10 cellular contexts compared by ENCODE assay signal in the genomic region with DNA sequence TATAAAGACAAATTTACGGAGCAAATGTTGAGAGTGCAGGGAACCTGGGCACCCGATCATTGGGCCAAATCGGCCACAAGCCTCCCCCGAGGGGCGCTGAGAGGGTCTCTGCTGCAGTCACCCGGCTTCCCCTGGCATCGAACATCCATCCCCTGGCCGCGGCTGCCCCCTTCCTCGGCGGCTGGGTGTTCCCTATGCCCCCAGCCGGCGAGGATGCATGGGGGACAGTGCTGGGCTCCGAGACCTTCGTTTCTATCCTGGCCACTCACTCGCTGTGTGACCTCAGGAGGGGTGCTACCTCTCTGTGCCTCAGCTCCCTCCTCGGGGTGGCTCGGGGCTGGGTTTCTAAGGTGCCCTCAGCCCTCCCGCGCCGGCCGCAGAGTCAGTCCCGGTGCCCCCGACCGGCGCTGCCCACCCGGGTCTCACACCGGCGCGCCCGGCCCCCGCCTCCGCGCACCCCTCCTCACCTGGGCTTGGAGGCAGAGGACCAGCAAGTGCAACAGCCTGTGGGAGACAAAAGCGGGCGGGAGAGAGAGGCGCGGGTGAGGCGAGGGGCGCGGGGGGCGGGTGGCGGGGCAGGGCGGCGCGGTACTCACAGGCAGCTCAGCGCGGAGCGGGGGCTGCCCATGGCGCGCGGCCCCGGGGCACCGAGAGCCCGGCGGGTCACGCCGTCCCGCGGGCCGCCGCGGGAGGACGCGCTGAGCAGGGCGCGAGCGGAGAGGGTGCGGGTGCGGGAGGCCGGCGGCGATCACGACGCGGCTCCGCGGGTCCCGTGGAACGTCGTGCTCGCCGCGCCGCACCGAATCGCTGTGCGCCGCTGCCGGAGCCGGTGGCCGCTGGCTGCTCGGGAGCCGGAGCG. TPM values are rescaled to one million over a fixed set of nuclear protein-coding genes. Genes with fewer than 3 reads are reported as not detected.
A peak's percentile ranks its signal among the peaks of the same experiment; 100 is the strongest.
DNase-seq lines count a peak whose midpoint lies in the region; ATAC-seq, FAIRE-seq and TF ChIP-seq lines count a peak whose summit lies in the region.
"Had no signal": no experiment of that assay in that cellular context is flagged by ENCODE, and none has a peak within 500 bp of the region (broad histone marks: within the 10 kb centered on the region; RNA-seq: fewer than 3 reads in every experiment).

A gene with protein sequence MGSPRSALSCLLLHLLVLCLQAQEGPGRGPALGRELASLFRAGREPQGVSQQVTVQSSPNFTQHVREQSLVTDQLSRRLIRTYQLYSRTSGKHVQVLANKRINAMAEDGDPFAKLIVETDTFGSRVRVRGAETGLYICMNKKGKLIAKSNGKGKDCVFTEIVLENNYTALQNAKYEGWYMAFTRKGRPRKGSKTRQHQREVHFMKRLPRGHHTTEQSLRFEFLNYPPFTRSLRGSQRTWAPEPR (minus strand): TSS at position 842 of the 859 bp plus-strand sequence. CDS start 214 bp downstream, at position 628.

- no peak within 1 kb of the TSS for H4K5ac ChIP-seq in mesendoderm (ENCODE audit: low read length)

- H3K4me1 ChIP-seq in left ventricle myocardium inferior = peaks cover 41% of the 10 kb centered on the region
- H3K4me1 ChIP-seq in mesendoderm (ENCODE audit: control insufficient read depth, low read depth, low read length) = peaks cover 28% of the 10 kb centered on the region
- peaks cover 27% of the 10 kb centered on the region for H3K4me1 ChIP-seq in upper lobe of right lung

- H3K4ac ChIP-seq in mesendoderm (ENCODE audit: low read depth, low read length) = peak within 1 kb of the TSS; percentile 66

- ATAC-seq in Right ventricle myocardium superior (ENCODE audit: poor library complexity) (no peak), upper lobe of right lung (no peak), HG03432 (IDR thresholded peaks at IDR 0.05; ENCODE audit: unreplicated experiment) (no peak)
- ATAC-seq in activated naive CD8-positive, alpha-beta T cell treated with anti-CD3 and anti-CD28 coated beads, Interleukin-2, amount 10 ng/mL, durations not matched to agents 7 days and 5 days (ENCODE audit: low read depth) = no peak

- H2BK120ac ChIP-seq in mesendoderm (ENCODE audit: low read depth, low read length) = peak within 1 kb of the TSS; percentile 5

- no peak within 1 kb of the TSS for H3K4me3 Mint-ChIP-seq in activated naive CD8-positive, alpha-beta T cell treated with anti-CD3 and anti-CD28 coated beads, Interleukin-2, amount 10 ng/mL, durations not matched to agents 7 days and 5 days

- H3K4me1 Mint-ChIP-seq in activated naive CD8-positive, alpha-beta T cell treated with anti-CD3 and anti-CD28 coated beads, Interleukin-2, amount 10 ng/mL, durations not matched to agents 7 days and 5 days = peaks cover 14% of the 10 kb centered on the region

- no peaks in the 10 kb centered on the region for H3K36me3 ChIP-seq in left ventricle myocardium inferior
- H3K36me3 ChIP-seq in mesendoderm (ENCODE audit: control insufficient read depth, insufficient read depth, low read length) = no peaks in the 10 kb centered on the region
- H3K36me3 ChIP-seq in upper lobe of right lung = no peaks in the 10 kb centered on the region

- no peak within 1 kb of the TSS for H4K8ac ChIP-seq in mesendoderm (ENCODE audit: low read depth, low read length)

- H3K79me2 ChIP-seq in mesendoderm (ENCODE audit: control insufficient read depth, insufficient read depth, low read length) = no peaks in the 10 kb centered on the region

- H3K27ac Mint-ChIP-seq in activated naive CD8-positive, alpha-beta T cell treated with anti-CD3 and anti-CD28 coated beads, Interleukin-2, amount 10 ng/mL, durations not matched to agents 7 days and 5 days = no peak within 1 kb of the TSS

- intact Hi-C loops in left ventricle myocardium inferior (cut with micrococcal nuclease) = no loop called here
- intact Hi-C loops in Right ventricle myocardium superior (cut with DNase I) = no loop called here
- intact Hi-C loops in upper lobe of right lung (cut with DNase I) = no loop called here

- peaks cover 67% of the 10 kb centered on the region for H3K27me3 Mint-ChIP-seq in activated naive CD8-positive, alpha-beta T cell treated with anti-CD3 and anti-CD28 coated beads, Interleukin-2, amount 10 ng/mL, durations not matched to agents 7 days and 5 days

- H3K18ac ChIP-seq in mesendoderm (ENCODE audit: low read length) = peak within 1 kb of the TSS; percentile 57

- H3K27ac ChIP-seq in left ventricle myocardium inferior (replicated peaks) = no peak within 1 kb of the TSS
- no peak within 1 kb of the TSS for H3K27ac ChIP-seq in mesendoderm (ENCODE audit: low read depth, low read length)
- H3K27ac ChIP-seq in upper lobe of right lung = no peak within 1 kb of the TSS

- H3K79me1 ChIP-seq in mesendoderm (ENCODE audit: low read length) = no peaks in the 10 kb centered on the region

- H2BK15ac ChIP-seq in mesendoderm (replicated peaks; ENCODE audit: low read depth) = no peak within 1 kb of the TSS

- H3K27me3 ChIP-seq in left ventricle myocardium inferior (ENCODE audit: low read depth) (peaks cover 92% of the 10 kb centered on the region), mesendoderm (ENCODE audit: insufficient read depth, low read length, poor library complexity) (peaks cover 17% of the 10 kb centered on the region), upper lobe of right lung (peaks cover 75% of the 10 kb centered on the region)

- H2BK5ac ChIP-seq in mesendoderm (ENCODE audit: low read length) = no peak within 1 kb of the TSS

- POLR2A ChIA-PET in activated naive CD8-positive, alpha-beta T cell treated with anti-CD3 and anti-CD28 coated beads, Interleukin-2, amount 10 ng/mL, durations not matched to agents 7 days and 5 days (lab: Charles Lee) = no interaction called here

- peak within 1 kb of the TSS; percentile 99 for H3K23ac ChIP-seq in mesendoderm (ENCODE audit: low read length)

- WGBS in mesendoderm (ENCODE audit: extremely low coverage, insufficient coverage, low lambda C conversion rate) = no CpG with 5 or more reads among the region's 95 CpGs

- no peak for FAIRE-seq in D721Med (lab: Jason Lieb, UNC)

- no peaks in the 10 kb centered on the region for H3K9me3 Mint-ChIP-seq in activated naive CD8-positive, alpha-beta T cell treated with anti-CD3 and anti-CD28 coated beads, Interleukin-2, amount 10 ng/mL, durations not matched to agents 7 days and 5 days

- H3K9me3 ChIP-seq in left ventricle myocardium inferior (replicated peaks) (no peaks in the 10 kb centered on the region), upper lobe of right lung (no peaks in the 10 kb centered on the region)

- peak within 1 kb of the TSS; percentile 91 for H3K56ac ChIP-seq in mesendoderm (ENCODE audit: low read length)

- H3K4me3 ChIP-seq in left ventricle myocardium inferior (peak within 1 kb of the TSS; percentile 50), mesendoderm (ENCODE audit: low read length) (peak within 1 kb of the TSS; percentile 23), upper lobe of right lung (no peak within 1 kb of the TSS)

- H3K36me3 Mint-ChIP-seq in activated naive CD8-positive, alpha-beta T cell treated with anti-CD3 and anti-CD28 coated beads, Interleukin-2, amount 10 ng/mL, durations not matched to agents 7 days and 5 days = peaks cover 2% of the 10 kb centered on the region

- peak within 1 kb of the TSS; percentile 22 for H2AK5ac ChIP-seq in mesendoderm (ENCODE audit: low read length)

- TF ChIP-seq CTCF in left ventricle myocardium inferior (IDR thresholded peaks at IDR 0.05; ENCODE audit: borderline replicate concordance) (no peak), upper lobe of right lung (IDR thresholded peaks at IDR 0.05) (no peak), D721Med (IDR thresholded peaks at IDR 0.05; ENCODE audit: insufficient read depth, missing control alignments) (no peak)

- peak within 1 kb of the TSS; percentile 65 for H3K4me2 ChIP-seq in mesendoderm (ENCODE audit: low read length)

- DNase-seq in left ventricle myocardium inferior (no peak), Right ventricle myocardium superior (no peak), mesendoderm (no peak), upper lobe of right lung (peak; percentile 51), NCI-H1694 (lab: John Stamatoyannopoulos, UW) (no peak), D721Med (ENCODE audit: insufficient read length, low spot score) (no peak)
- DNase-seq in activated naive CD8-positive, alpha-beta T cell treated with anti-CD3 and anti-CD28 coated beads, Interleukin-2, amount 10 ng/mL, durations not matched to agents 7 days and 5 days = peak; percentile 39
- DNase-seq: KG1 had no signal

- peak within 1 kb of the TSS; percentile 67 for H3K9ac ChIP-seq in mesendoderm (ENCODE audit: low read length)

RNA-seq across cellular contexts. Expression of the gene that starts here (rescaled TPM):
- total RNA-seq in left ventricle myocardium inferior (not detected), Right ventricle myocardium superior (not detected), upper lobe of right lung (1.2 TPM)
- total RNA-seq in activated naive CD8-positive, alpha-beta T cell treated with anti-CD3 and anti-CD28 coated beads, Interleukin-2, amount 10 ng/mL, durations not matched to agents 7 days and 5 days = not detected
- 64.2 TPM for polyA plus RNA-seq in mesendoderm (2013, experiment 1 of 2)
- polyA plus RNA-seq in mesendoderm (2013, experiment 2 of 2) = 64.2 TPM
- total RNA-seq: fibroblast of villous mesenchyme had no signal

Comparison
In these comparisons a context has a peak if more than half of its experiments do, and no peak if none do; other contexts are left out.
1. Peak in DNase-seq in activated naive CD8-positive, alpha-beta T cell treated with anti-CD3 and anti-CD28 coated beads, Interleukin-2, amount 10 ng/mL, durations not matched to agents 7 days and 5 days; RNA of the gene not detected or under 1 TPM.